2 cellular contexts compared by ENCODE assay signal in the genomic region with DNA sequence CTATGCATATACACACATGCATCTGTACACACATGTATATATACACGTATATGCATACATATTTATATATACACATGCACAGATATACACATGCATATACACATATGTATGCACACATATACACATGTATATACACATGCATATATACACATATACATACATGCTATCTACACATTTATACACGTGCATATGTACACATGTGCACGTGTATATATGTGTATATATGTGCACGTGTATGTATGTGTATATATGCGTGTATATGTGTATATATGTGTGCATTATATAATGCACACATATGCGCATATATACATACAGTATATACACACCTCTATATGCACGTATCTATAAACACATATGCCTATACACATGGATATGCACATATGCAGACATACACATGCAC.
A peak's percentile ranks its signal among the peaks of the same experiment; 100 is the strongest.
TF ChIP-seq lines count a peak whose summit lies in the region.

No MANE protein-coding gene starts in this region.

TF ChIP-seq in HepG2, 621 proteins besides CTCF, POLR2A, EP300 and RAD21:
- TF ChIP-seq SUZ12 (IDR thresholded peaks at IDR 0.05; ENCODE audit: low read depth, low read length) (no peak), CHD2 (IDR thresholded peaks at IDR 0.05; ENCODE audit: low read depth, low read length) (no peak), HNRNPK (IDR thresholded peaks at IDR 0.05; ENCODE audit: low read depth, low read length, poor library complexity, severe bottlenecking) (peak; percentile 33), CAMTA2 (CRISPR knock-in tag; IDR thresholded peaks at IDR 0.05; ENCODE audit: borderline replicate concordance) (no peak), ZFY (CRISPR knock-in tag; IDR thresholded peaks at IDR 0.05) (no peak), HNF4A (CRISPR knock-in tag; IDR thresholded peaks at IDR 0.05) (no peak), ZNF468 (CRISPR knock-in tag; IDR thresholded peaks at IDR 0.05) (no peak), TBP (CRISPR knock-in tag; IDR thresholded peaks at IDR 0.05) (no peak), ZNF510 (CRISPR knock-in tag; IDR thresholded peaks at IDR 0.05; ENCODE audit: low read depth) (no peak)
- TF ChIP-seq, protein P1, sequence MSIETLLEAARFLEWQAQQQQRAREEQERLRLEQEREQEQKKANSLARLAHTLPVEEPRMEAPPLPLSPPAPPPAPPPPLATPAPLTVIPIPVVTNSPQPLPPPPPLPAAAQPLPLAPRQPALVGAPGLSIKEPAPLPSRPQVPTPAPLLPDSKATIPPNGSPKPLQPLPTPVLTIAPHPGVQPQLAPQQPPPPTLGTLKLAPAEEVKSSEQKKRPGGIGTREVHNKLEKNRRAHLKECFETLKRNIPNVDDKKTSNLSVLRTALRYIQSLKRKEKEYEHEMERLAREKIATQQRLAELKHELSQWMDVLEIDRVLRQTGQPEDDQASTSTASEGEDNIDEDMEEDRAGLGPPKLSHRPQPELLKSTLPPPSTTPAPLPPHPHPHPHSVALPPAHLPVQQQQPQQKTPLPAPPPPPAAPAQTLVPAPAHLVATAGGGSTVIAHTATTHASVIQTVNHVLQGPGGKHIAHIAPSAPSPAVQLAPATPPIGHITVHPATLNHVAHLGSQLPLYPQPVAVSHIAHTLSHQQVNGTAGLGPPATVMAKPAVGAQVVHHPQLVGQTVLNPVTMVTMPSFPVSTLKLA (IDR thresholded peaks at IDR 0.05), result peak; percentile 96
- TF ChIP-seq, protein P2, sequence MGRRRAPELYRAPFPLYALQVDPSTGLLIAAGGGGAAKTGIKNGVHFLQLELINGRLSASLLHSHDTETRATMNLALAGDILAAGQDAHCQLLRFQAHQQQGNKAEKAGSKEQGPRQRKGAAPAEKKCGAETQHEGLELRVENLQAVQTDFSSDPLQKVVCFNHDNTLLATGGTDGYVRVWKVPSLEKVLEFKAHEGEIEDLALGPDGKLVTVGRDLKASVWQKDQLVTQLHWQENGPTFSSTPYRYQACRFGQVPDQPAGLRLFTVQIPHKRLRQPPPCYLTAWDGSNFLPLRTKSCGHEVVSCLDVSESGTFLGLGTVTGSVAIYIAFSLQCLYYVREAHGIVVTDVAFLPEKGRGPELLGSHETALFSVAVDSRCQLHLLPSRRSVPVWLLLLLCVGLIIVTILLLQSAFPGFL (CRISPR knock-in tag; IDR thresholded peaks at IDR 0.05), result no peak
- TF ChIP-seq, protein P3, sequence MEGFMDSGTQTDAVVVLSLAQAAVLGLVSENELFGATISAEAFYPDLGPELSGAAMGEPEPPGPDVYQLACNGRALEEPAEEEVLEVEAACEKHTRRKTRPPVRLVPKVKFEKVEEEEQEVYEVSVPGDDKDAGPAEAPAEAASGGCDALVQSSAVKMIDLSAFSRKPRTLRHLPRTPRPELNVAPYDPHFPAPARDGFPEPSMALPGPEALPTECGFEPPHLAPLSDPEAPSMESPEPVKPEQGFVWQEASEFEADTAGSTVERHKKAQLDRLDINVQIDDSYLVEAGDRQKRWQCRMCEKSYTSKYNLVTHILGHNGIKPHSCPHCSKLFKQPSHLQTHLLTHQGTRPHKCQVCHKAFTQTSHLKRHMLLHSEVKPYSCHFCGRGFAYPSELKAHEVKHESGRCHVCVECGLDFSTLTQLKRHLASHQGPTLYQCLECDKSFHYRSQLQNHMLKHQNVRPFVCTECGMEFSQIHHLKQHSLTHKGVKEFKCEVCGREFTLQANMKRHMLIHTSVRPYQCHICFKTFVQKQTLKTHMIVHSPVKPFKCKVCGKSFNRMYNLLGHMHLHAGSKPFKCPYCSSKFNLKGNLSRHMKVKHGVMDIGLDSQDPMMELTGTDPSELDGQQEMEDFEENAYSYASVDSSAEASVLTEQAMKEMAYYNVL (CRISPR knock-in tag; IDR thresholded peaks at IDR 0.05; ENCODE audit: borderline replicate concordance), result no peak

TF ChIP-seq in GM12891, 5 proteins besides CTCF, POLR2A, EP300 and RAD21:
- TF ChIP-seq POU2F2 (IDR thresholded peaks at IDR 0.05; ENCODE audit: low read depth, low read length) (no peak), SPI1 (IDR thresholded peaks at IDR 0.05; ENCODE audit: low read depth, low read length) (no peak), TAF1 (IDR thresholded peaks at IDR 0.05; ENCODE audit: low read depth, low read length) (no peak), POLR2AphosphoS5 (IDR thresholded peaks at IDR 0.05; ENCODE audit: low read depth, low read length) (no peak), PAX5 (IDR thresholded peaks at IDR 0.05; ENCODE audit: insufficient read depth, low read length, severe bottlenecking) (no peak)
TF ChIP-seq in GM12891: peak in this region for 0.
